ENCODE assay signal across 8 cellular contexts in the genomic region with DNA sequence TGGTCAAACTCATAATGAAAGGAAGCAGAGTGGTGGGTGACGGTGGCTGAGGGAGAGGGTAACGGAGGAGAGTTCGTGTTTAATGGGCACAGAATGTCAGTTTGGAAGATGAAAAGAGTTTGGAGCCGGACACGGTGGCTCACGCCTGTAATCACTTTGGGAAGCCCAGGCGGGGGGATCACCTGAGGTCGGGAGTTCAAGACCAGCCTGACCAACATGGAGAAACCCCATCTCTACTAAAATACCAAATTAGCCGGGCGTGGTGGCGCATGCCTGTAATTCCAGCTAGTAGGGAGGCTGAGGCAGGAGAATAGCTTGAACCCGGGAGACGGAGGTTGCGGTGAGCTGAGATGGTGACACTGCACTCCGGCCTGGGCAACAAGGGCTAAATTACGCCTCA. TPM values are rescaled to one million over a fixed set of nuclear protein-coding genes. Genes with fewer than 3 reads are reported as not detected.
DNase-seq lines count a peak whose midpoint lies in the region; ATAC-seq and TF ChIP-seq lines count a peak whose summit lies in the region.

No MANE protein-coding gene starts in this region.

- H3K9me3 Mint-ChIP-seq in activated T-cell treated with anti-CD3 and anti-CD28 coated beads, Interleukin-2, amount 50 U/mL, for 4 hours = no peaks in the 10 kb centered on the region
- H3K9me3 Mint-ChIP-seq in glutamatergic neuron (ENCODE audit: unreplicated experiment) = peaks cover 6% of the 10 kb centered on the region

- 87% methylated on average over 16 of the region's 16 CpGs for WGBS in suprapubic skin

- H3K36me3 ChIP-seq in suprapubic skin (peaks cover 14% of the 10 kb centered on the region), uterus (no peaks in the 10 kb centered on the region)

- no peak overlapping the region for H3K27ac Mint-ChIP-seq in glutamatergic neuron (ENCODE audit: unreplicated experiment)

- peaks cover 42% of the 10 kb centered on the region for H3K4me1 Mint-ChIP-seq in activated T-cell treated with anti-CD3 and anti-CD28 coated beads, Interleukin-2, amount 50 U/mL, for 4 hours (ENCODE audit: low read depth)
- H3K4me1 Mint-ChIP-seq in glutamatergic neuron (ENCODE audit: low read depth, unreplicated experiment) = peaks cover 12% of the 10 kb centered on the region

- H3K4me1 ChIP-seq in suprapubic skin (peaks cover 20% of the 10 kb centered on the region), uterus (peaks cover 0 to 6% of the 10 kb centered on the region in 2 donors)

- no peaks in the 10 kb centered on the region for H3K27me3 Mint-ChIP-seq in activated T-cell treated with anti-CD3 and anti-CD28 coated beads, Interleukin-2, amount 50 U/mL, for 4 hours (ENCODE audit: low read depth)
- H3K27me3 Mint-ChIP-seq in glutamatergic neuron (ENCODE audit: unreplicated experiment) = peaks cover 6% of the 10 kb centered on the region

- ATAC-seq in activated T-cell treated with anti-CD3 and anti-CD28 coated beads, Interleukin-2, amount 50 U/mL, for 4 hours = no peak
- ATAC-seq in HG03139 (IDR thresholded peaks at IDR 0.05; ENCODE audit: unreplicated experiment) = no peak
- no peak for ATAC-seq in HG03571 (IDR thresholded peaks at IDR 0.05; ENCODE audit: unreplicated experiment)

- TF ChIP-seq POLR2A in suprapubic skin (IDR thresholded peaks at IDR 0.05) (no peak), uterus (IDR thresholded peaks at IDR 0.05) (no peak)

- H3K27ac ChIP-seq in suprapubic skin (no peak overlapping the region), uterus (no peak overlapping the region)

- DNase-seq in activated T-cell treated with anti-CD3 and anti-CD28 coated beads, Interleukin-2, amount 50 U/mL, for 4 hours = no peak
- DNase-seq in activated T-cell treated with anti-CD3 and anti-CD28 coated beads for 4 hours = no peak
- DNase-seq in activated CD4-positive, alpha-beta T cell treated with anti-CD3 and anti-CD28 coated beads, Interleukin-2, amount 50 U/mL, for 48 hours = peak; percentile 10 to 26
- DNase-seq in glutamatergic neuron = no peak
- DNase-seq in suprapubic skin (ENCODE audit: low spot score in 2 of 2) = no peak
- DNase-seq in uterus = no peak

- intact Hi-C loops in uterus (cut with DNase I; ENCODE audit: low total_unique reads) = no loop called here

- no peak for TF ChIP-seq CTCF in glutamatergic neuron (IDR thresholded peaks at IDR 0.05; ENCODE audit: partially characterized antibody, unreplicated experiment)
- no peak for TF ChIP-seq CTCF in suprapubic skin (IDR thresholded peaks at IDR 0.05)
- no peak for TF ChIP-seq CTCF in uterus (IDR thresholded peaks at IDR 0.05)

- H3K4me3 ChIP-seq in suprapubic skin (peak overlapping the region; percentile 91), uterus (peak overlapping the region in 1 of 2 donors; percentile 60)

- TF ChIP-seq EP300 in suprapubic skin (IDR thresholded peaks at IDR 0.05) = no peak

- H3K9me3 ChIP-seq in suprapubic skin (no peaks in the 10 kb centered on the region), uterus (no peaks in the 10 kb centered on the region)

- H3K4me3 Mint-ChIP-seq in activated T-cell treated with anti-CD3 and anti-CD28 coated beads, Interleukin-2, amount 50 U/mL, for 4 hours = peak overlapping the region; percentile 95
- peak overlapping the region; percentile 82 for H3K4me3 Mint-ChIP-seq in glutamatergic neuron (ENCODE audit: unreplicated experiment)

- H3K27me3 ChIP-seq in suprapubic skin = no peaks in the 10 kb centered on the region
- H3K27me3 ChIP-seq in uterus = no peaks in the 10 kb centered on the region

- H3K36me3 Mint-ChIP-seq in activated T-cell treated with anti-CD3 and anti-CD28 coated beads, Interleukin-2, amount 50 U/mL, for 4 hours (ENCODE audit: insufficient read depth) = peaks cover 35% of the 10 kb centered on the region
- H3K36me3 Mint-ChIP-seq in glutamatergic neuron (ENCODE audit: unreplicated experiment) = peaks cover 3% of the 10 kb centered on the region

RNA-seq across cellular contexts. Expression of gene MCM6, which starts 1.3 kb away (rescaled TPM):
- total RNA-seq in activated T-cell treated with anti-CD3 and anti-CD28 coated beads, Interleukin-2, amount 50 U/mL, for 4 hours = 100 to 1,000 TPM; 157 to 197 (median 185) TPM
- total RNA-seq in glutamatergic neuron (ENCODE audit: unreplicated experiment) (11.7 TPM), suprapubic skin (10 to 100 TPM in 1 of 4 donors, 1 to 10 TPM in 3; 6.6 to 13.5 (median 7.8) TPM), uterus (10 to 100 TPM in 2 of 4 donors, 1 to 10 TPM in 2; 2.3 to 37.4 (median 9.6) TPM)

RNA-seq across cellular contexts. Expression of gene LCT, which starts 38.0 kb away (rescaled TPM):
- under 1 TPM; 0.05 to 0.21 (median 0.10) TPM for total RNA-seq in activated T-cell treated with anti-CD3 and anti-CD28 coated beads, Interleukin-2, amount 50 U/mL, for 4 hours
- total RNA-seq in glutamatergic neuron (ENCODE audit: unreplicated experiment) (not detected), suprapubic skin (not detected), uterus (under 1 TPM in 1 of 4 donors, not detected in 3; 0.07 TPM)

Comparison
In these comparisons a context has a peak if more than half of its experiments do, and no peak if none do; other contexts are left out.
1. DNase-seq: peak in activated CD4-positive, alpha-beta T cell treated with anti-CD3 and anti-CD28 coated beads, Interleukin-2, amount 50 U/mL, for 48 hours (2 of 2); none in activated T-cell treated with anti-CD3 and anti-CD28 coated beads, Interleukin-2, amount 50 U/mL, for 4 hours (single experiment), activated T-cell treated with anti-CD3 and anti-CD28 coated beads for 4 hours (single experiment), glutamatergic neuron (single experiment), suprapubic skin (0 of 2) and uterus (0 of 2).
2. RNA of gene MCM6, which starts 1.3 kb away (total RNA-seq): 157 to 197 TPM in activated T-cell treated with anti-CD3 and anti-CD28 coated beads, Interleukin-2, amount 50 U/mL, for 4 hours; 2.3 to 37.4 TPM in uterus, 11.7 TPM in glutamatergic neuron (single experiment) and 6.6 to 13.5 TPM in suprapubic skin; every median in the first group is over 4 times any median in the second.